In the genomic region with DNA sequence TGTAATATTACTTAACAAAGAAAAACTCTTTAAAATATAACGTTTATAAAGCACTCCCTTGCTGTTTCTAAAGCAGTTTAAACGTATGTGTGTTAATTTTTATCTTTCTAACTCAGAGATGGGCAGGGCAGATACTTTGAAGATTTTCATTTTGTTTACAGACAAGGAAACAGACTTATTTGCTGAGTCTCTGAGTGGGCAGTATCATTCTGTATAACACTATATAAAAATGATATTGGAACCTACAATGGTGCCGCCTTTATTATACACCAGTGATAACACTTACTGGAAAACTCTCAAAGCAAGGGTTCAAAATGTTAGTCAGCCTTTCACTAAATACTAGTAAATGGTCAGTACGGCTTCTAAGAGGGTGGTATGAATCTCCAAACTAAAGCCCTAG, we compare ENCODE assay signal across 28 cellular contexts.
"Had no signal": no experiment of that assay in that cellular context is flagged by ENCODE, and none has a peak within 500 bp of the region (broad histone marks: within the 10 kb centered on the region; RNA-seq: fewer than 3 reads in every experiment).

No MANE protein-coding gene starts in this region.

- DNase-seq: natural killer cell; nephron progenitor cell; nucleus accumbens; posterior cingulate gyrus; psoas muscle; right cardiac atrium; right lobe of liver; sigmoid colon; small intestine; stimulated activated CD4-positive, alpha-beta T cell treated with anti-CD3 and anti-CD28 coated beads, Interleukin-15, amount 100 ng/mL, for 24 hours; stimulated activated CD4-positive, alpha-beta T cell treated with anti-CD3 and anti-CD28 coated beads, Interleukin-2, amount 100 ng/mL, for 24 hours; stimulated activated CD4-positive, alpha-beta T cell treated with anti-CD3 and anti-CD28 coated beads, Interleukin-2, amount 100 ng/mL, for 48 hours; stimulated activated CD4-positive, alpha-beta T cell treated with anti-CD3 and anti-CD28 coated beads, Interleukin-4, amount 100 ng/mL, for 24 hours; stimulated activated naive B cell treated with anti-CD40 and anti-IgM and Interleukin-4, amounts not matched to agents 10 μg/mL and 1 μg/mL and 100 μg/mL, for 72 hours; stimulated activated naive CD4-positive, alpha-beta T cell treated with Interleukin-2 at 50 U/mL for 16 hours; stomach; thyroid gland; trophoblast cell; upper lobe of left lung had no signal

- H3K27me3 Mint-ChIP-seq: progenitor cell of endocrine pancreas; stimulated activated naive B cell treated with anti-CD40 and anti-IgM and Interleukin-4, amounts not matched to agents 10 μg/mL and 1 μg/mL and 100 μg/mL, for 72 hours; stimulated activated naive CD8-positive, alpha-beta T cell treated with anti-CD3 and anti-CD28 coated beads, Interleukin-15, Interleukin-2, amounts not matched to agents 100 ng/mL and 50 ng/mL, for 24 hours had no signal

- H2AFZ ChIP-seq: parathyroid adenoma had no signal

- H3K36me3 Mint-ChIP-seq: natural killer cell; stimulated activated effector memory CD8-positive, alpha-beta T cell treated with anti-CD3 and anti-CD28 coated beads, Interleukin-12 subunit alpha, Interleukin-12 subunit beta, amount 100 ng/mL, for 72 hours had no signal

- H3K36me3 ChIP-seq: neutrophil, right lobe of liver, sigmoid colon, stomach, thoracic aorta, thyroid gland, tibial nerve, upper lobe of left lung, vagina had no signal

- ATAC-seq: natural killer cell; psoas muscle; right cardiac atrium; right lobe of liver; stimulated activated effector memory CD8-positive, alpha-beta T cell treated with anti-CD3 and anti-CD28 coated beads, Interleukin-12 subunit alpha, Interleukin-12 subunit beta, amount 100 ng/mL, for 72 hours; stimulated activated naive B cell treated with anti-CD40 and anti-IgM and Interleukin-4, amounts not matched to agents 10 μg/mL and 1 μg/mL and 100 μg/mL, for 72 hours had no signal

- H3K9ac ChIP-seq: parathyroid adenoma had no signal

- H3K27ac Mint-ChIP-seq: natural killer cell; nephron progenitor cell; progenitor cell of endocrine pancreas; stimulated activated effector memory CD8-positive, alpha-beta T cell treated with anti-CD3 and anti-CD28 coated beads, Interleukin-12 subunit alpha, Interleukin-12 subunit beta, amount 100 ng/mL, for 72 hours; stimulated activated naive B cell treated with anti-CD40 and anti-IgM and Interleukin-4, amounts not matched to agents 10 μg/mL and 1 μg/mL and 100 μg/mL, for 72 hours; stimulated activated naive CD8-positive, alpha-beta T cell treated with anti-CD3 and anti-CD28 coated beads, Interleukin-15, Interleukin-2, amounts not matched to agents 100 ng/mL and 50 ng/mL, for 24 hours had no signal

- H3K9me3 Mint-ChIP-seq: natural killer cell; nephron progenitor cell; stimulated activated effector memory CD8-positive, alpha-beta T cell treated with anti-CD3 and anti-CD28 coated beads, Interleukin-12 subunit alpha, Interleukin-12 subunit beta, amount 100 ng/mL, for 72 hours; stimulated activated naive B cell treated with anti-CD40 and anti-IgM and Interleukin-4, amounts not matched to agents 10 μg/mL and 1 μg/mL and 100 μg/mL, for 72 hours had no signal

- H3K27me3 ChIP-seq: neutrophil, right lobe of liver, sigmoid colon, stomach, thyroid gland, tibial nerve, upper lobe of left lung, vagina had no signal

- H3K79me2 ChIP-seq: parathyroid adenoma had no signal

- H3K4me1 ChIP-seq: parathyroid adenoma, sigmoid colon, tibial nerve, upper lobe of left lung, vagina had no signal

- H3K4me1 Mint-ChIP-seq: natural killer cell, nephron progenitor cell, neural crest cell had no signal

- H3K27ac ChIP-seq: neutrophil, parathyroid adenoma, psoas muscle, right lobe of liver, sigmoid colon, stomach, thoracic aorta, thyroid gland, tibial nerve, upper lobe of left lung, vagina had no signal

- H3K4me3 ChIP-seq: psoas muscle, right lobe of liver, sigmoid colon, stomach, thoracic aorta, thyroid gland, tibial nerve, upper lobe of left lung, vagina had no signal

- H3K9me3 ChIP-seq: neutrophil, psoas muscle, right lobe of liver, sigmoid colon, stomach, thoracic aorta, thyroid gland, tibial nerve, upper lobe of left lung, vagina had no signal

- H3K4me3 Mint-ChIP-seq: natural killer cell; nephron progenitor cell; neural crest cell; stimulated activated effector memory CD8-positive, alpha-beta T cell treated with anti-CD3 and anti-CD28 coated beads, Interleukin-12 subunit alpha, Interleukin-12 subunit beta, amount 100 ng/mL, for 72 hours; stimulated activated naive B cell treated with anti-CD40 and anti-IgM and Interleukin-4, amounts not matched to agents 10 μg/mL and 1 μg/mL and 100 μg/mL, for 72 hours; stimulated activated naive CD8-positive, alpha-beta T cell treated with anti-CD3 and anti-CD28 coated beads, Interleukin-15, Interleukin-2, amounts not matched to agents 100 ng/mL and 50 ng/mL, for 24 hours had no signal
